In genomic region chr5:112065818-112066217, GRCh38 we compare ENCODE assay signal across 38 cellular contexts.
"Had no signal": no experiment of that assay in that cellular context is flagged by ENCODE, and none has a peak within 500 bp of the region (broad histone marks: within the 10 kb centered on the region; RNA-seq: fewer than 3 reads in every experiment).

No MANE protein-coding gene starts in this region.

- H3K4me3 ChIP-seq: ascending aorta, cardiac muscle cell had no signal

- H3K27me3 ChIP-seq: ascending aorta, cardiac muscle cell had no signal

- H3K9me3 Mint-ChIP-seq: activated CD4-positive, alpha-beta memory T cell treated with anti-CD3 and anti-CD28 coated beads, Interleukin-2, amount 10 ng/mL, durations not matched to agents 7 days and 5 days; activated CD4-positive, alpha-beta T cell treated with anti-CD3 and anti-CD28 coated beads, Interleukin-2, amount 10 ng/mL, durations not matched to agents 7 days and 5 days; activated naive CD4-positive, alpha-beta T cell treated with anti-CD3 and anti-CD28 coated beads, Interleukin-2, amount 10 ng/mL, durations not matched to agents 7 days and 5 days; activated naive CD4-positive, alpha-beta T cell treated with anti-CD3 and anti-CD28 coated beads, Interleukin-2, amount 50 U/mL, for 24 hours; activated naive CD8-positive, alpha-beta T cell treated with anti-CD3 and anti-CD28 coated beads, Interleukin-2, amount 10 ng/mL, durations not matched to agents 7 days and 5 days; activated naive CD8-positive, alpha-beta T cell treated with anti-CD3 and anti-CD28 coated beads, Interleukin-2, amount 50 U/mL, for 24 hours; activated T-cell treated with anti-CD3 and anti-CD28 coated beads, Interleukin-2, amount 50 U/mL, for 24 hours; activated T-helper 2 cell treated with anti-CD3 and anti-CD28 coated beads, Interferon-gamma antibody, Interleukin-2, Interleukin-4, amounts not matched to agents 10 μg/mL and 5 μg/mL and 100 μg/mL, durations not matched to agents 14 hours and 24 hours and 36 hours; T-helper 1 cell treated with Interleukin-12 subunit alpha and Interleukin-12 subunit beta and Interleukin-4 antibody, amounts not matched to agents 30 μg/mL and 1 μg/mL, for 36 hours; T-helper 2 cell treated with Interferon-gamma antibody and Interleukin-4, amounts not matched to agents 5 μg/mL and 100 μg/mL, for 36 hours; WTC11 had no signal

- H3K36me3 Mint-ChIP-seq: activated CD8-positive, alpha-beta memory T cell treated with anti-CD3 and anti-CD28 coated beads, Interleukin-2, amount 10 ng/mL, durations not matched to agents 7 days and 5 days; activated naive CD4-positive, alpha-beta T cell treated with anti-CD3 and anti-CD28 coated beads, Interleukin-2, amount 10 ng/mL, durations not matched to agents 7 days and 5 days; activated naive CD4-positive, alpha-beta T cell treated with anti-CD3 and anti-CD28 coated beads, Interleukin-2, amount 50 U/mL, for 24 hours; activated naive CD8-positive, alpha-beta T cell; activated naive CD8-positive, alpha-beta T cell treated with anti-CD3 and anti-CD28 coated beads, Interleukin-2, amount 10 ng/mL, durations not matched to agents 7 days and 5 days; brain; WTC11 had no signal

- H3K9me3 ChIP-seq: ascending aorta had no signal

- DNase-seq: activated CD4-positive, alpha-beta memory T cell treated with anti-CD3 and anti-CD28 coated beads, Interleukin-2, amount 10 ng/mL, durations not matched to agents 7 days and 5 days; activated CD4-positive, alpha-beta T cell treated with anti-CD3 and anti-CD28 coated beads for 1 hour; activated CD4-positive, alpha-beta T cell treated with anti-CD3 and anti-CD28 coated beads for 36 hours; activated CD4-positive, alpha-beta T cell treated with anti-CD3 and anti-CD28 coated beads for 48 hours; activated CD4-positive, alpha-beta T cell treated with anti-CD3 and anti-CD28 coated beads, Interleukin-2, amount 10 ng/mL, durations not matched to agents 7 days and 5 days; activated CD4-positive, alpha-beta T cell treated with anti-CD3 and anti-CD28 coated beads, Interleukin-2, amount 50 U/mL, for 48 hours; activated CD4-positive, CD25-positive, alpha-beta regulatory T cell; activated CD8-positive, alpha-beta memory T cell treated with anti-CD3 and anti-CD28 coated beads for 24 hours; activated CD8-positive, alpha-beta memory T cell treated with anti-CD3 and anti-CD28 coated beads, Interleukin-2, amount 10 ng/mL, durations not matched to agents 7 days and 5 days; activated CD8-positive, alpha-beta memory T cell treated with anti-CD3 and anti-CD28 coated beads, Interleukin-2, amount 50 U/mL, for 48 hours; activated CD8-positive, alpha-beta T cell treated with anti-CD3 and anti-CD28 coated beads, Interleukin-2, amount 10 ng/mL, durations not matched to agents 7 days and 5 days; activated effector memory CD4-positive, alpha-beta T cell treated with Interleukin-2 at 50 U/mL for 16 hours; activated gamma-delta T cell; activated naive CD4-positive, alpha-beta T cell treated with anti-CD3 and anti-CD28 coated beads, Interleukin-2, amount 10 ng/mL, durations not matched to agents 7 days and 5 days; activated naive CD4-positive, alpha-beta T cell treated with Interleukin-2 at 50 U/mL for 16 hours; activated naive CD8-positive, alpha-beta T cell treated with anti-CD3 and anti-CD28 coated beads, Interleukin-2, amount 10 ng/mL, durations not matched to agents 7 days and 5 days; activated naive CD8-positive, alpha-beta T cell treated with anti-CD3 and anti-CD28 coated beads, Interleukin-2, amount 50 U/mL, for 24 hours; activated T-cell treated with anti-CD3 and anti-CD28 coated beads, Interleukin-2, amount 50 U/mL, for 24 hours; activated T-cell treated with anti-CD3 and anti-CD28 coated beads, Interleukin-2, amount 50 U/mL, for 48 hours; amygdala; anterior cingulate cortex; caudate nucleus; cerebellar nuclear complex; T-helper 1 cell; T-helper 2 cell; T-helper 9 cell; WERI-Rb-1 had no signal

- H3K4me1 ChIP-seq: ascending aorta had no signal

- H3K36me3 ChIP-seq: ascending aorta, cardiac muscle cell, WERI-Rb-1 had no signal

- H3K27ac Mint-ChIP-seq: activated CD4-positive, alpha-beta memory T cell treated with anti-CD3 and anti-CD28 coated beads, Interleukin-2, amount 10 ng/mL, durations not matched to agents 7 days and 5 days; activated CD4-positive, alpha-beta T cell treated with anti-CD3 and anti-CD28 coated beads for 36 hours; activated CD4-positive, alpha-beta T cell treated with anti-CD3 and anti-CD28 coated beads, Interleukin-2, amount 10 ng/mL, durations not matched to agents 7 days and 5 days; activated CD8-positive, alpha-beta memory T cell treated with anti-CD3 and anti-CD28 coated beads, Interleukin-2, amount 10 ng/mL, durations not matched to agents 7 days and 5 days; activated CD8-positive, alpha-beta T cell treated with anti-CD3 and anti-CD28 coated beads, Interleukin-2, amount 10 ng/mL, durations not matched to agents 7 days and 5 days; activated naive CD4-positive, alpha-beta T cell treated with anti-CD3 and anti-CD28 coated beads, Interleukin-2, amount 10 ng/mL, durations not matched to agents 7 days and 5 days; activated naive CD4-positive, alpha-beta T cell treated with anti-CD3 and anti-CD28 coated beads, Interleukin-2, amount 50 U/mL, for 24 hours; activated naive CD8-positive, alpha-beta T cell; activated naive CD8-positive, alpha-beta T cell treated with anti-CD3 and anti-CD28 coated beads, Interleukin-2, amount 10 ng/mL, durations not matched to agents 7 days and 5 days; activated naive CD8-positive, alpha-beta T cell treated with anti-CD3 and anti-CD28 coated beads, Interleukin-2, amount 50 U/mL, for 24 hours; activated T-cell treated with anti-CD3 and anti-CD28 coated beads, Interleukin-2, amount 50 U/mL, for 24 hours; activated T-helper 2 cell treated with anti-CD3 and anti-CD28 coated beads, Interferon-gamma antibody, Interleukin-2, Interleukin-4, amounts not matched to agents 10 μg/mL and 5 μg/mL and 100 μg/mL, durations not matched to agents 14 hours and 24 hours and 36 hours; T-helper 1 cell treated with Interleukin-12 subunit alpha and Interleukin-12 subunit beta and Interleukin-4 antibody, amounts not matched to agents 30 μg/mL and 1 μg/mL, for 36 hours; T-helper 2 cell treated with Interferon-gamma antibody and Interleukin-4, amounts not matched to agents 5 μg/mL and 100 μg/mL, for 36 hours; WTC11 had no signal

- ATAC-seq: activated CD4-positive, alpha-beta T cell treated with anti-CD3 and anti-CD28 coated beads for 36 hours; activated CD4-positive, CD25-positive, alpha-beta regulatory T cell treated with anti-CD3 and anti-CD28 coated beads, Interleukin-2, amount 50 U/mL, for 24 hours; activated CD8-positive, alpha-beta memory T cell treated with anti-CD3 and anti-CD28 coated beads, Interleukin-2, amount 10 ng/mL, durations not matched to agents 7 days and 5 days; activated CD8-positive, alpha-beta T cell treated with anti-CD3 and anti-CD28 coated beads, Interleukin-2, amount 10 ng/mL, durations not matched to agents 7 days and 5 days; activated naive CD8-positive, alpha-beta T cell treated with anti-CD3 and anti-CD28 coated beads, Interleukin-2, amount 50 U/mL, for 24 hours; WTC11 had no signal

- H3K4me3 Mint-ChIP-seq: activated CD4-positive, alpha-beta memory T cell treated with anti-CD3 and anti-CD28 coated beads, Interleukin-2, amount 10 ng/mL, durations not matched to agents 7 days and 5 days; activated CD4-positive, alpha-beta T cell treated with anti-CD3 and anti-CD28 coated beads for 36 hours; activated CD4-positive, alpha-beta T cell treated with anti-CD3 and anti-CD28 coated beads, Interleukin-2, amount 10 ng/mL, durations not matched to agents 7 days and 5 days; activated CD8-positive, alpha-beta memory T cell treated with anti-CD3 and anti-CD28 coated beads, Interleukin-2, amount 10 ng/mL, durations not matched to agents 7 days and 5 days; activated CD8-positive, alpha-beta T cell treated with anti-CD3 and anti-CD28 coated beads, Interleukin-2, amount 10 ng/mL, durations not matched to agents 7 days and 5 days; activated naive CD4-positive, alpha-beta T cell treated with anti-CD3 and anti-CD28 coated beads, Interleukin-2, amount 10 ng/mL, durations not matched to agents 7 days and 5 days; activated naive CD4-positive, alpha-beta T cell treated with anti-CD3 and anti-CD28 coated beads, Interleukin-2, amount 50 U/mL, for 24 hours; activated naive CD8-positive, alpha-beta T cell; activated naive CD8-positive, alpha-beta T cell treated with anti-CD3 and anti-CD28 coated beads, Interleukin-2, amount 10 ng/mL, durations not matched to agents 7 days and 5 days; activated naive CD8-positive, alpha-beta T cell treated with anti-CD3 and anti-CD28 coated beads, Interleukin-2, amount 50 U/mL, for 24 hours; activated T-cell treated with anti-CD3 and anti-CD28 coated beads, Interleukin-2, amount 50 U/mL, for 24 hours; brain; central memory CD8-positive, alpha-beta T cell; T-helper 1 cell treated with Interleukin-12 subunit alpha and Interleukin-12 subunit beta and Interleukin-4 antibody, amounts not matched to agents 30 μg/mL and 1 μg/mL, for 36 hours; T-helper 2 cell treated with Interferon-gamma antibody and Interleukin-4, amounts not matched to agents 5 μg/mL and 100 μg/mL, for 36 hours; WTC11 had no signal

- H3K4me1 Mint-ChIP-seq: activated CD4-positive, alpha-beta memory T cell treated with anti-CD3 and anti-CD28 coated beads, Interleukin-2, amount 10 ng/mL, durations not matched to agents 7 days and 5 days; activated CD4-positive, alpha-beta T cell treated with anti-CD3 and anti-CD28 coated beads for 36 hours; activated CD4-positive, alpha-beta T cell treated with anti-CD3 and anti-CD28 coated beads, Interleukin-2, amount 10 ng/mL, durations not matched to agents 7 days and 5 days; activated CD8-positive, alpha-beta memory T cell treated with anti-CD3 and anti-CD28 coated beads, Interleukin-2, amount 10 ng/mL, durations not matched to agents 7 days and 5 days; activated naive CD4-positive, alpha-beta T cell treated with anti-CD3 and anti-CD28 coated beads, Interleukin-2, amount 10 ng/mL, durations not matched to agents 7 days and 5 days; activated naive CD4-positive, alpha-beta T cell treated with anti-CD3 and anti-CD28 coated beads, Interleukin-2, amount 50 U/mL, for 24 hours; activated naive CD8-positive, alpha-beta T cell treated with anti-CD3 and anti-CD28 coated beads, Interleukin-2, amount 10 ng/mL, durations not matched to agents 7 days and 5 days; activated naive CD8-positive, alpha-beta T cell treated with anti-CD3 and anti-CD28 coated beads, Interleukin-2, amount 50 U/mL, for 24 hours; central memory CD8-positive, alpha-beta T cell had no signal

- H3K27ac ChIP-seq: ascending aorta, cardiac muscle cell, WERI-Rb-1 had no signal

- H3K27me3 Mint-ChIP-seq: activated CD4-positive, alpha-beta memory T cell treated with anti-CD3 and anti-CD28 coated beads, Interleukin-2, amount 10 ng/mL, durations not matched to agents 7 days and 5 days; activated CD4-positive, alpha-beta T cell treated with anti-CD3 and anti-CD28 coated beads, Interleukin-2, amount 10 ng/mL, durations not matched to agents 7 days and 5 days; activated naive CD4-positive, alpha-beta T cell treated with anti-CD3 and anti-CD28 coated beads, Interleukin-2, amount 10 ng/mL, durations not matched to agents 7 days and 5 days; activated naive CD8-positive, alpha-beta T cell treated with anti-CD3 and anti-CD28 coated beads, Interleukin-2, amount 50 U/mL, for 24 hours; brain had no signal
